ENCODE assay signal across 1 cellular context in the genomic region with DNA sequence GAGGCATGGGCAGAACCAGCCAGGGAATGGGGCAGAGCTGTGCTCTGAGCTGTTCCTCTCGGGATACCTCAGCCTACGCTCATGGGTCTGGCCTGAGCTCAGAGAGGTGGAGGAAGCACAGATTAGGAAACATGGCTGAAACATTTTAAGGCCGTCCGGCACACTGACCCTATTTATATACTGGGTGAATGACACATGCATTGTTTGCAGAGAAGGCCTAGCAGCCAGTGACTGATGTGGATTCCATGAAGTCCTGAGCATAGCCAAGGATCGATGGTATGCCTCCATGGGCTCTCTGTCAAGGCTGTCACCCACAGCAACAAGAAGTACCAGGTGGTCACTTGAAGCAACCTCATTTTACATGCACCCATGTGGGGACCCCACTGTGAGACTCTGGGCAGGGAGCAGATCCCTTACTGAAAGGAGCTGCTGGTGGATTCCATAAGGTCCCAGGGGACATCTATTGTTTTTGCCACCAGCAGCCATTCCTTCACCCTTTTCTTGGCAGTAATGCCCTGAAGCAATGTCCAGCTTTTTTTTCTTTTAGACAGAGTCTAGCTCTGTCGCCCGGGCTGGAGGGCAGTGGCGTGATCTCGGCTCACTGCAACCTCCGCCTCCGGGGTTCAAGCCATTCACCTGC.
A peak's percentile ranks its signal among the peaks of the same experiment; 100 is the strongest.
TF ChIP-seq lines count a peak whose summit lies in the region.

No MANE protein-coding gene starts in this region.

TF ChIP-seq in HepG2, 621 proteins besides CTCF, POLR2A, EP300 and RAD21 (continued from another document and continues in another):
- no peak for TF ChIP-seq ZSCAN9 (CRISPR knock-in tag; IDR thresholded peaks at IDR 0.05; ENCODE audit: borderline replicate concordance)
- TF ChIP-seq, protein P1, sequence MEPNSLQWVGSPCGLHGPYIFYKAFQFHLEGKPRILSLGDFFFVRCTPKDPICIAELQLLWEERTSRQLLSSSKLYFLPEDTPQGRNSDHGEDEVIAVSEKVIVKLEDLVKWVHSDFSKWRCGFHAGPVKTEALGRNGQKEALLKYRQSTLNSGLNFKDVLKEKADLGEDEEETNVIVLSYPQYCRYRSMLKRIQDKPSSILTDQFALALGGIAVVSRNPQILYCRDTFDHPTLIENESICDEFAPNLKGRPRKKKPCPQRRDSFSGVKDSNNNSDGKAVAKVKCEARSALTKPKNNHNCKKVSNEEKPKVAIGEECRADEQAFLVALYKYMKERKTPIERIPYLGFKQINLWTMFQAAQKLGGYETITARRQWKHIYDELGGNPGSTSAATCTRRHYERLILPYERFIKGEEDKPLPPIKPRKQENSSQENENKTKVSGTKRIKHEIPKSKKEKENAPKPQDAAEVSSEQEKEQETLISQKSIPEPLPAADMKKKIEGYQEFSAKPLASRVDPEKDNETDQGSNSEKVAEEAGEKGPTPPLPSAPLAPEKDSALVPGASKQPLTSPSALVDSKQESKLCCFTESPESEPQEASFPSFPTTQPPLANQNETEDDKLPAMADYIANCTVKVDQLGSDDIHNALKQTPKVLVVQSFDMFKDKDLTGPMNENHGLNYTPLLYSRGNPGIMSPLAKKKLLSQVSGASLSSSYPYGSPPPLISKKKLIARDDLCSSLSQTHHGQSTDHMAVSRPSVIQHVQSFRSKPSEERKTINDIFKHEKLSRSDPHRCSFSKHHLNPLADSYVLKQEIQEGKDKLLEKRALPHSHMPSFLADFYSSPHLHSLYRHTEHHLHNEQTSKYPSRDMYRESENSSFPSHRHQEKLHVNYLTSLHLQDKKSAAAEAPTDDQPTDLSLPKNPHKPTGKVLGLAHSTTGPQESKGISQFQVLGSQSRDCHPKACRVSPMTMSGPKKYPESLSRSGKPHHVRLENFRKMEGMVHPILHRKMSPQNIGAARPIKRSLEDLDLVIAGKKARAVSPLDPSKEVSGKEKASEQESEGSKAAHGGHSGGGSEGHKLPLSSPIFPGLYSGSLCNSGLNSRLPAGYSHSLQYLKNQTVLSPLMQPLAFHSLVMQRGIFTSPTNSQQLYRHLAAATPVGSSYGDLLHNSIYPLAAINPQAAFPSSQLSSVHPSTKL (CRISPR knock-in tag; IDR thresholded peaks at IDR 0.05), result peak; percentile 61
- 0 out of 2 replicates have a peak, but pooled peaks have one; percentile 23 for TF ChIP-seq PAWR (CRISPR knock-in tag; IDR thresholded peaks at IDR 0.05; ENCODE audit: borderline replicate concordance)
- TF ChIP-seq ELF1 (CRISPR knock-in tag; IDR thresholded peaks at IDR 0.05), result no peak
- TF ChIP-seq ZNF484 (CRISPR knock-in tag; IDR thresholded peaks at IDR 0.05; ENCODE audit: borderline replicate concordance, low read depth), result no peak
- 0 out of 2 replicates have a peak, but pooled peaks have one; percentile 25 for TF ChIP-seq KDM2A (CRISPR knock-in tag; IDR thresholded peaks at IDR 0.05; ENCODE audit: borderline replicate concordance, low read depth)
- TF ChIP-seq ZBTB20 (CRISPR knock-in tag; IDR thresholded peaks at IDR 0.05; ENCODE audit: borderline replicate concordance, low read depth), result no peak
- peak; percentile 29; the same call in 1 of the 2 replicates for TF ChIP-seq ETV5 (CRISPR knock-in tag; IDR thresholded peaks at IDR 0.05; ENCODE audit: borderline replicate concordance)
- no peak for TF ChIP-seq ZNF446 (CRISPR knock-in tag; IDR thresholded peaks at IDR 0.05)
- TF ChIP-seq ZNF12 (CRISPR knock-in tag; IDR thresholded peaks at IDR 0.05), result no peak
- TF ChIP-seq, protein P2, sequence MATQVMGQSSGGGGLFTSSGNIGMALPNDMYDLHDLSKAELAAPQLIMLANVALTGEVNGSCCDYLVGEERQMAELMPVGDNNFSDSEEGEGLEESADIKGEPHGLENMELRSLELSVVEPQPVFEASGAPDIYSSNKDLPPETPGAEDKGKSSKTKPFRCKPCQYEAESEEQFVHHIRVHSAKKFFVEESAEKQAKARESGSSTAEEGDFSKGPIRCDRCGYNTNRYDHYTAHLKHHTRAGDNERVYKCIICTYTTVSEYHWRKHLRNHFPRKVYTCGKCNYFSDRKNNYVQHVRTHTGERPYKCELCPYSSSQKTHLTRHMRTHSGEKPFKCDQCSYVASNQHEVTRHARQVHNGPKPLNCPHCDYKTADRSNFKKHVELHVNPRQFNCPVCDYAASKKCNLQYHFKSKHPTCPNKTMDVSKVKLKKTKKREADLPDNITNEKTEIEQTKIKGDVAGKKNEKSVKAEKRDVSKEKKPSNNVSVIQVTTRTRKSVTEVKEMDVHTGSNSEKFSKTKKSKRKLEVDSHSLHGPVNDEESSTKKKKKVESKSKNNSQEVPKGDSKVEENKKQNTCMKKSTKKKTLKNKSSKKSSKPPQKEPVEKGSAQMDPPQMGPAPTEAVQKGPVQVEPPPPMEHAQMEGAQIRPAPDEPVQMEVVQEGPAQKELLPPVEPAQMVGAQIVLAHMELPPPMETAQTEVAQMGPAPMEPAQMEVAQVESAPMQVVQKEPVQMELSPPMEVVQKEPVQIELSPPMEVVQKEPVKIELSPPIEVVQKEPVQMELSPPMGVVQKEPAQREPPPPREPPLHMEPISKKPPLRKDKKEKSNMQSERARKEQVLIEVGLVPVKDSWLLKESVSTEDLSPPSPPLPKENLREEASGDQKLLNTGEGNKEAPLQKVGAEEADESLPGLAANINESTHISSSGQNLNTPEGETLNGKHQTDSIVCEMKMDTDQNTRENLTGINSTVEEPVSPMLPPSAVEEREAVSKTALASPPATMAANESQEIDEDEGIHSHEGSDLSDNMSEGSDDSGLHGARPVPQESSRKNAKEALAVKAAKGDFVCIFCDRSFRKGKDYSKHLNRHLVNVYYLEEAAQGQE (IDR thresholded peaks at IDR 0.05; ENCODE audit: borderline replicate concordance in 1 of 2, low read depth in 1 of 2, low read length in 2 of 2), result no peak
- TF ChIP-seq, protein P3, sequence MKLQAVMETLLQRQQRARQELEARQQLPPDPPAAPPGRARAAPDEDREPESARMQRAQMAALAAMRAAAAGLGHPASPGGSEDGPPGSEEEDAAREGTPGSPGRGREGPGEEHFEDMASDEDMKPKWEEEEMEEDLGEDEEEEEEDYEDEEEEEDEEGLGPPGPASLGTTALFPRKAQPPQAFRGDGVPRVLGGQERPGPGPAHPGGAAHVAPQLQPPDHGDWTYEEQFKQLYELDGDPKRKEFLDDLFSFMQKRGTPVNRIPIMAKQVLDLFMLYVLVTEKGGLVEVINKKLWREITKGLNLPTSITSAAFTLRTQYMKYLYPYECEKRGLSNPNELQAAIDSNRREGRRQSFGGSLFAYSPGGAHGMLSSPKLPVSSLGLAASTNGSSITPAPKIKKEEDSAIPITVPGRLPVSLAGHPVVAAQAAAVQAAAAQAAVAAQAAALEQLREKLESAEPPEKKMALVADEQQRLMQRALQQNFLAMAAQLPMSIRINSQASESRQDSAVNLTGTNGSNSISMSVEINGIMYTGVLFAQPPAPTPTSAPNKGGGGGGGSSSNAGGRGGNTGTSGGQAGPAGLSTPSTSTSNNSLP (IDR thresholded peaks at IDR 0.05; ENCODE audit: low read depth, low read length), result peak; percentile 44; the same call in 1 of the 2 replicates
- TF ChIP-seq, protein P4, sequence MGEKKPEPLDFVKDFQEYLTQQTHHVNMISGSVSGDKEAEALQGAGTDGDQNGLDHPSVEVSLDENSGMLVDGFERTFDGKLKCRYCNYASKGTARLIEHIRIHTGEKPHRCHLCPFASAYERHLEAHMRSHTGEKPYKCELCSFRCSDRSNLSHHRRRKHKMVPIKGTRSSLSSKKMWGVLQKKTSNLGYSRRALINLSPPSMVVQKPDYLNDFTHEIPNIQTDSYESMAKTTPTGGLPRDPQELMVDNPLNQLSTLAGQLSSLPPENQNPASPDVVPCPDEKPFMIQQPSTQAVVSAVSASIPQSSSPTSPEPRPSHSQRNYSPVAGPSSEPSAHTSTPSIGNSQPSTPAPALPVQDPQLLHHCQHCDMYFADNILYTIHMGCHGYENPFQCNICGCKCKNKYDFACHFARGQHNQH (CRISPR knock-in tag; IDR thresholded peaks at IDR 0.05), result no peak
- TF ChIP-seq SAP130 (CRISPR knock-in tag; IDR thresholded peaks at IDR 0.05; ENCODE audit: low read depth), result peak; percentile 55
- no peak for TF ChIP-seq ZNF550 (CRISPR knock-in tag; IDR thresholded peaks at IDR 0.05; ENCODE audit: borderline replicate concordance)
- TF ChIP-seq KLF11 (CRISPR knock-in tag; IDR thresholded peaks at IDR 0.05), result no peak
- no peak for TF ChIP-seq ZNF101 (CRISPR knock-in tag; IDR thresholded peaks at IDR 0.05; ENCODE audit: borderline replicate concordance, low read depth)
- no peak for TF ChIP-seq HNRNPUL1 (IDR thresholded peaks at IDR 0.05; ENCODE audit: low read depth, low read length)
- no peak for TF ChIP-seq YEATS4 (CRISPR knock-in tag; IDR thresholded peaks at IDR 0.05; ENCODE audit: borderline replicate concordance)
- TF ChIP-seq ARNTL (CRISPR knock-in tag; IDR thresholded peaks at IDR 0.05), result 0 out of 2 replicates have a peak, but pooled peaks have one; percentile 21
- 0 out of 2 replicates have a peak, but pooled peaks have one; percentile 3 for TF ChIP-seq MYC (CRISPR knock-in tag; IDR thresholded peaks at IDR 0.05; ENCODE audit: borderline replicate concordance)
- no peak for TF ChIP-seq FOXA1 (IDR thresholded peaks at IDR 0.05)
- peak; percentile 79 for TF ChIP-seq FOXA1 (CRISPR knock-in tag; IDR thresholded peaks at IDR 0.05)
- TF ChIP-seq, protein P5, sequence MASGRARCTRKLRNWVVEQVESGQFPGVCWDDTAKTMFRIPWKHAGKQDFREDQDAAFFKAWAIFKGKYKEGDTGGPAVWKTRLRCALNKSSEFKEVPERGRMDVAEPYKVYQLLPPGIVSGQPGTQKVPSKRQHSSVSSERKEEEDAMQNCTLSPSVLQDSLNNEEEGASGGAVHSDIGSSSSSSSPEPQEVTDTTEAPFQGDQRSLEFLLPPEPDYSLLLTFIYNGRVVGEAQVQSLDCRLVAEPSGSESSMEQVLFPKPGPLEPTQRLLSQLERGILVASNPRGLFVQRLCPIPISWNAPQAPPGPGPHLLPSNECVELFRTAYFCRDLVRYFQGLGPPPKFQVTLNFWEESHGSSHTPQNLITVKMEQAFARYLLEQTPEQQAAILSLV (CRISPR knock-in tag; IDR thresholded peaks at IDR 0.05; ENCODE audit: borderline replicate concordance), result no peak
- TF ChIP-seq, protein P6, sequence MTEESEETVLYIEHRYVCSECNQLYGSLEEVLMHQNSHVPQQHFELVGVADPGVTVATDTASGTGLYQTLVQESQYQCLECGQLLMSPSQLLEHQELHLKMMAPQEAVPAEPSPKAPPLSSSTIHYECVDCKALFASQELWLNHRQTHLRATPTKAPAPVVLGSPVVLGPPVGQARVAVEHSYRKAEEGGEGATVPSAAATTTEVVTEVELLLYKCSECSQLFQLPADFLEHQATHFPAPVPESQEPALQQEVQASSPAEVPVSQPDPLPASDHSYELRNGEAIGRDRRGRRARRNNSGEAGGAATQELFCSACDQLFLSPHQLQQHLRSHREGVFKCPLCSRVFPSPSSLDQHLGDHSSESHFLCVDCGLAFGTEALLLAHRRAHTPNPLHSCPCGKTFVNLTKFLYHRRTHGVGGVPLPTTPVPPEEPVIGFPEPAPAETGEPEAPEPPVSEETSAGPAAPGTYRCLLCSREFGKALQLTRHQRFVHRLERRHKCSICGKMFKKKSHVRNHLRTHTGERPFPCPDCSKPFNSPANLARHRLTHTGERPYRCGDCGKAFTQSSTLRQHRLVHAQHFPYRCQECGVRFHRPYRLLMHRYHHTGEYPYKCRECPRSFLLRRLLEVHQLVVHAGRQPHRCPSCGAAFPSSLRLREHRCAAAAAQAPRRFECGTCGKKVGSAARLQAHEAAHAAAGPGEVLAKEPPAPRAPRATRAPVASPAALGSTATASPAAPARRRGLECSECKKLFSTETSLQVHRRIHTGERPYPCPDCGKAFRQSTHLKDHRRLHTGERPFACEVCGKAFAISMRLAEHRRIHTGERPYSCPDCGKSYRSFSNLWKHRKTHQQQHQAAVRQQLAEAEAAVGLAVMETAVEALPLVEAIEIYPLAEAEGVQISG (CRISPR knock-in tag; IDR thresholded peaks at IDR 0.05), result 0 out of 2 replicates have a peak, but pooled peaks have one; percentile 8
- TF ChIP-seq MEIS1 (CRISPR knock-in tag; IDR thresholded peaks at IDR 0.05; ENCODE audit: borderline replicate concordance), result peak; percentile 42; the same call in 1 of the 2 replicates
- peak; percentile 53; the same call in 1 of the 2 replicates for TF ChIP-seq ZFY (CRISPR knock-in tag; IDR thresholded peaks at IDR 0.05)
- TF ChIP-seq ZZZ3 (CRISPR knock-in tag; IDR thresholded peaks at IDR 0.05; ENCODE audit: borderline replicate concordance), result no peak
- TF ChIP-seq SMAD3 (CRISPR knock-in tag; IDR thresholded peaks at IDR 0.05), result no peak
- 0 out of 2 replicates have a peak, but pooled peaks have one; percentile 17 for TF ChIP-seq HDAC2 (CRISPR knock-in tag; IDR thresholded peaks at IDR 0.05)
- no peak for TF ChIP-seq RFXAP (CRISPR knock-in tag; IDR thresholded peaks at IDR 0.05; ENCODE audit: borderline replicate concordance)
- no peak for TF ChIP-seq ZNF260 (CRISPR knock-in tag; IDR thresholded peaks at IDR 0.05; ENCODE audit: borderline replicate concordance, low read depth)
- TF ChIP-seq ZNF790 (CRISPR knock-in tag; IDR thresholded peaks at IDR 0.05; ENCODE audit: borderline replicate concordance), result no peak
- TF ChIP-seq, protein P7, sequence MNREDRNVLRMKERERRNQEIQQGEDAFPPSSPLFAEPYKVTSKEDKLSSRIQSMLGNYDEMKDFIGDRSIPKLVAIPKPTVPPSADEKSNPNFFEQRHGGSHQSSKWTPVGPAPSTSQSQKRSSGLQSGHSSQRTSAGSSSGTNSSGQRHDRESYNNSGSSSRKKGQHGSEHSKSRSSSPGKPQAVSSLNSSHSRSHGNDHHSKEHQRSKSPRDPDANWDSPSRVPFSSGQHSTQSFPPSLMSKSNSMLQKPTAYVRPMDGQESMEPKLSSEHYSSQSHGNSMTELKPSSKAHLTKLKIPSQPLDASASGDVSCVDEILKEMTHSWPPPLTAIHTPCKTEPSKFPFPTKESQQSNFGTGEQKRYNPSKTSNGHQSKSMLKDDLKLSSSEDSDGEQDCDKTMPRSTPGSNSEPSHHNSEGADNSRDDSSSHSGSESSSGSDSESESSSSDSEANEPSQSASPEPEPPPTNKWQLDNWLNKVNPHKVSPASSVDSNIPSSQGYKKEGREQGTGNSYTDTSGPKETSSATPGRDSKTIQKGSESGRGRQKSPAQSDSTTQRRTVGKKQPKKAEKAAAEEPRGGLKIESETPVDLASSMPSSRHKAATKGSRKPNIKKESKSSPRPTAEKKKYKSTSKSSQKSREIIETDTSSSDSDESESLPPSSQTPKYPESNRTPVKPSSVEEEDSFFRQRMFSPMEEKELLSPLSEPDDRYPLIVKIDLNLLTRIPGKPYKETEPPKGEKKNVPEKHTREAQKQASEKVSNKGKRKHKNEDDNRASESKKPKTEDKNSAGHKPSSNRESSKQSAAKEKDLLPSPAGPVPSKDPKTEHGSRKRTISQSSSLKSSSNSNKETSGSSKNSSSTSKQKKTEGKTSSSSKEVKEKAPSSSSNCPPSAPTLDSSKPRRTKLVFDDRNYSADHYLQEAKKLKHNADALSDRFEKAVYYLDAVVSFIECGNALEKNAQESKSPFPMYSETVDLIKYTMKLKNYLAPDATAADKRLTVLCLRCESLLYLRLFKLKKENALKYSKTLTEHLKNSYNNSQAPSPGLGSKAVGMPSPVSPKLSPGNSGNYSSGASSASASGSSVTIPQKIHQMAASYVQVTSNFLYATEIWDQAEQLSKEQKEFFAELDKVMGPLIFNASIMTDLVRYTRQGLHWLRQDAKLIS (CRISPR knock-in tag; IDR thresholded peaks at IDR 0.05), result no peak
- TF ChIP-seq ZNF34 (CRISPR knock-in tag; IDR thresholded peaks at IDR 0.05; ENCODE audit: borderline replicate concordance), result 0 out of 2 replicates have a peak, but pooled peaks have one; percentile 42
- no peak for TF ChIP-seq FOXP1 (IDR thresholded peaks at IDR 0.05)
- 0 out of 2 replicates have a peak, but pooled peaks have one; percentile 18 for TF ChIP-seq FOXP1 (CRISPR knock-in tag; IDR thresholded peaks at IDR 0.05)
- 0 out of 2 replicates have a peak, but pooled peaks have one; percentile 33 for TF ChIP-seq FOXK1 (CRISPR knock-in tag; IDR thresholded peaks at IDR 0.05; ENCODE audit: borderline replicate concordance, low read depth)
- TF ChIP-seq SOX6 (IDR thresholded peaks at IDR 0.05), result no peak
- peak; percentile 15; the same call in 1 of the 2 replicates for TF ChIP-seq SOX6 (CRISPR knock-in tag; IDR thresholded peaks at IDR 0.05)
- TF ChIP-seq SOX13 (IDR thresholded peaks at IDR 0.05), result no peak
- peak in 1 of 2 experiments; percentile 37; a peak in 1 of 4 replicates for TF ChIP-seq SOX13 (CRISPR knock-in tag; conservative IDR thresholded peaks at IDR 0.05 in 1 of 2, IDR thresholded peaks at IDR 0.05 in 1 of 2)
